9 cellular contexts compared by ENCODE assay signal in genomic region chr11:121494355-121495099, GRCh38. TPM values are rescaled to one million over a fixed set of nuclear protein-coding genes. Genes with fewer than 3 reads are reported as not detected.
A peak's percentile ranks its signal among the peaks of the same experiment; 100 is the strongest.
DNase-seq lines count a peak whose midpoint lies in the region; ATAC-seq, FAIRE-seq and TF ChIP-seq lines count a peak whose summit lies in the region.
"Had no signal": no experiment of that assay in that cellular context is flagged by ENCODE, and none has a peak within 500 bp of the region (broad histone marks: within the 10 kb centered on the region; RNA-seq: fewer than 3 reads in every experiment).

No MANE protein-coding gene starts in this region.

- no peaks in the 10 kb centered on the region for H4K20me1 ChIP-seq in H9 (ENCODE audit: control insufficient read depth, insufficient read depth, insufficient read length)

- no peak overlapping the region for H2BK5ac ChIP-seq in H9 (ENCODE audit: insufficient read length, low read length)

- H3K23me2 ChIP-seq in H9 (ENCODE audit: insufficient read length, low read depth, low read length, poor library complexity, severe bottlenecking) = no peaks in the 10 kb centered on the region

- H3K27ac ChIP-seq in H9 (ENCODE audit: insufficient read length, low read depth, low read length) = no peak overlapping the region

- no peak overlapping the region for H3K9ac ChIP-seq in H9 (ENCODE audit: extremely low read depth, insufficient read length, low read length)

- no peak overlapping the region for H3K14ac ChIP-seq in H9 (ENCODE audit: insufficient read depth, low read length)

- H3K79me1 ChIP-seq in H9 (ENCODE audit: insufficient read depth, low read depth, low read length, poor library complexity, severe bottlenecking) = no peaks in the 10 kb centered on the region

- no peak overlapping the region for H3K4me2 ChIP-seq in H9 (ENCODE audit: insufficient read depth, insufficient read length, low read length)

- FAIRE-seq in GM12891 (lab: Jason Lieb, UNC) = peak; percentile 87

- no peak overlapping the region for H3K4ac ChIP-seq in H9 (ENCODE audit: low read depth, low read length)

- ATAC-seq in esophagus mucosa = peak; percentile 60
- no peak for ATAC-seq in HG02571 (IDR thresholded peaks at IDR 0.05; ENCODE audit: unreplicated experiment)

- H3K9me3 Mint-ChIP-seq in H9 = no peaks in the 10 kb centered on the region
- H3K9me3 Mint-ChIP-seq: nephron had no signal

- H2BK20ac ChIP-seq in H9 (ENCODE audit: low read depth, low read length, poor library complexity, severe bottlenecking) = no peak overlapping the region

- WGBS in H9 (ENCODE audit: extremely low coverage, insufficient read length, low lambda C conversion rate) = no CpG with 5 or more reads among the region's 7 CpGs

- H2BK15ac ChIP-seq in H9 (ENCODE audit: low read depth, low read length) = no peak overlapping the region

- H3K27ac Mint-ChIP-seq in H9 = peak overlapping the region; percentile 10 to 90 (median 40); a peak in 5 of 7 replicates
- H3K27ac Mint-ChIP-seq: nephron had no signal

- H3K4me3 Mint-ChIP-seq in H9 = peak overlapping the region in 1 of 2 experiments; percentile 1; a peak in 1 of 5 replicates
- H3K4me3 Mint-ChIP-seq: nephron had no signal

- no peak overlapping the region for H3K18ac ChIP-seq in H9 (ENCODE audit: insufficient read length, low read depth, low read length)

- peaks cover 33 to 69% (median 63%) of the 10 kb centered on the region in 3 experiments; a peak in 6 of 7 replicates for H3K36me3 Mint-ChIP-seq in H9 (ENCODE audit: insufficient read depth in 1 of 3, low read depth in 3 of 3)

- no peak overlapping the region for H2AFZ ChIP-seq in H9 (ENCODE audit: low read length)

- no peak overlapping the region for H2BK12ac ChIP-seq in H9 (ENCODE audit: insufficient read length, low read depth, low read length)

- peaks cover 48 to 55% of the 10 kb centered on the region in 2 experiments for H3K4me1 Mint-ChIP-seq in H9
- H3K4me1 Mint-ChIP-seq: nephron had no signal

- H3K4me1 ChIP-seq in H9 (ENCODE audit: insufficient read depth, low read length) = peaks cover 11% of the 10 kb centered on the region; the same call in 1 of the 2 replicates

- TF ChIP-seq POLR2A in GM12891 (IDR thresholded peaks at IDR 0.05; ENCODE audit: low read depth, low read length) = peak; percentile 31; the same call in 1 of the 2 replicates

- H3K79me2 ChIP-seq in H9 (ENCODE audit: insufficient read depth, low read length) = no peaks in the 10 kb centered on the region

- no peak overlapping the region for H4K8ac ChIP-seq in H9 (replicated peaks; ENCODE audit: insufficient read length, low read depth, low read length)

- no peak overlapping the region for H4K91ac ChIP-seq in H9 (ENCODE audit: insufficient read length, low read depth, low read length)

- no peak overlapping the region for H2BK120ac ChIP-seq in H9 (ENCODE audit: low read depth, low read length, poor library complexity, severe bottlenecking)

- H3K9me3 ChIP-seq in H9 (ENCODE audit: control insufficient read depth, low read depth, low read length) = no peaks in the 10 kb centered on the region

- no peak for TF ChIP-seq CTCF in H9 (conservative IDR thresholded peaks at IDR 0.05)

- H3K27me3 ChIP-seq in H9 (ENCODE audit: insufficient read depth, low read length) = no peaks in the 10 kb centered on the region

- H3K23ac ChIP-seq in H9 (ENCODE audit: insufficient read length, low read depth, low read length) = no peak overlapping the region

- DNase-seq in GM12891 (ENCODE audit: insufficient read length, low spot score) (no peak), H9 (no peak), NOMO-1 treated with dmso at 0.1 percent for 144 hours (lab: John Stamatoyannopoulos, UW; ENCODE audit: unreplicated experiment) (peak; percentile 44), SW480 (ENCODE audit: low spot score) (no peak), amniotic stem cell (lab: John Stamatoyannopoulos, UW) (no peak), NCI-H774 (lab: John Stamatoyannopoulos, UW) (no peak)

- no peak overlapping the region for H4K5ac ChIP-seq in H9 (ENCODE audit: insufficient read length, low read depth, low read length)

- no peak overlapping the region for H3K56ac ChIP-seq in H9 (ENCODE audit: insufficient read length, low read depth, low read length)

- H3K27me3 Mint-ChIP-seq in H9 (ENCODE audit: low read depth) = no peaks in the 10 kb centered on the region

- H3T11ph ChIP-seq in H9 (ENCODE audit: low read length) = no peak overlapping the region

- no peak overlapping the region for H2AK5ac ChIP-seq in H9 (ENCODE audit: insufficient read length, low read length)

TF ChIP-seq in GM12891, 5 proteins besides CTCF, POLR2A, EP300 and RAD21:
- TF ChIP-seq TAF1 (IDR thresholded peaks at IDR 0.05; ENCODE audit: low read depth, low read length) (no peak), SPI1 (IDR thresholded peaks at IDR 0.05; ENCODE audit: low read depth, low read length) (peak; percentile 40), POLR2AphosphoS5 (IDR thresholded peaks at IDR 0.05; ENCODE audit: low read depth, low read length) (peak; percentile 38; the same call in 1 of the 2 replicates), PAX5 (IDR thresholded peaks at IDR 0.05; ENCODE audit: insufficient read depth, low read length, severe bottlenecking) (no peak), POU2F2 (IDR thresholded peaks at IDR 0.05; ENCODE audit: low read depth, low read length) (no peak)

RNA-seq across cellular contexts. Expression of gene SORL1, which starts 42.4 kb away (rescaled TPM):
- polyA plus RNA-seq in GM12891 (2012; ENCODE audit: low read depth, missing spikeins) = 49.9 TPM
- 64.4 and 68.3 TPM in 2 replicates for total RNA-seq in H9 (2021)
- 14.3 TPM for total RNA-seq in esophagus mucosa
